Comparison of ENCODE assay signal across 1 cellular context in genomic region chr15:39591896-39592315, GRCh38.
TF ChIP-seq lines count a peak whose summit lies in the region.

No MANE protein-coding gene starts in this region.

TF ChIP-seq in GM23338, 12 proteins besides CTCF, POLR2A, EP300 and RAD21 (continued from another document):
- TF ChIP-seq, protein P1, sequence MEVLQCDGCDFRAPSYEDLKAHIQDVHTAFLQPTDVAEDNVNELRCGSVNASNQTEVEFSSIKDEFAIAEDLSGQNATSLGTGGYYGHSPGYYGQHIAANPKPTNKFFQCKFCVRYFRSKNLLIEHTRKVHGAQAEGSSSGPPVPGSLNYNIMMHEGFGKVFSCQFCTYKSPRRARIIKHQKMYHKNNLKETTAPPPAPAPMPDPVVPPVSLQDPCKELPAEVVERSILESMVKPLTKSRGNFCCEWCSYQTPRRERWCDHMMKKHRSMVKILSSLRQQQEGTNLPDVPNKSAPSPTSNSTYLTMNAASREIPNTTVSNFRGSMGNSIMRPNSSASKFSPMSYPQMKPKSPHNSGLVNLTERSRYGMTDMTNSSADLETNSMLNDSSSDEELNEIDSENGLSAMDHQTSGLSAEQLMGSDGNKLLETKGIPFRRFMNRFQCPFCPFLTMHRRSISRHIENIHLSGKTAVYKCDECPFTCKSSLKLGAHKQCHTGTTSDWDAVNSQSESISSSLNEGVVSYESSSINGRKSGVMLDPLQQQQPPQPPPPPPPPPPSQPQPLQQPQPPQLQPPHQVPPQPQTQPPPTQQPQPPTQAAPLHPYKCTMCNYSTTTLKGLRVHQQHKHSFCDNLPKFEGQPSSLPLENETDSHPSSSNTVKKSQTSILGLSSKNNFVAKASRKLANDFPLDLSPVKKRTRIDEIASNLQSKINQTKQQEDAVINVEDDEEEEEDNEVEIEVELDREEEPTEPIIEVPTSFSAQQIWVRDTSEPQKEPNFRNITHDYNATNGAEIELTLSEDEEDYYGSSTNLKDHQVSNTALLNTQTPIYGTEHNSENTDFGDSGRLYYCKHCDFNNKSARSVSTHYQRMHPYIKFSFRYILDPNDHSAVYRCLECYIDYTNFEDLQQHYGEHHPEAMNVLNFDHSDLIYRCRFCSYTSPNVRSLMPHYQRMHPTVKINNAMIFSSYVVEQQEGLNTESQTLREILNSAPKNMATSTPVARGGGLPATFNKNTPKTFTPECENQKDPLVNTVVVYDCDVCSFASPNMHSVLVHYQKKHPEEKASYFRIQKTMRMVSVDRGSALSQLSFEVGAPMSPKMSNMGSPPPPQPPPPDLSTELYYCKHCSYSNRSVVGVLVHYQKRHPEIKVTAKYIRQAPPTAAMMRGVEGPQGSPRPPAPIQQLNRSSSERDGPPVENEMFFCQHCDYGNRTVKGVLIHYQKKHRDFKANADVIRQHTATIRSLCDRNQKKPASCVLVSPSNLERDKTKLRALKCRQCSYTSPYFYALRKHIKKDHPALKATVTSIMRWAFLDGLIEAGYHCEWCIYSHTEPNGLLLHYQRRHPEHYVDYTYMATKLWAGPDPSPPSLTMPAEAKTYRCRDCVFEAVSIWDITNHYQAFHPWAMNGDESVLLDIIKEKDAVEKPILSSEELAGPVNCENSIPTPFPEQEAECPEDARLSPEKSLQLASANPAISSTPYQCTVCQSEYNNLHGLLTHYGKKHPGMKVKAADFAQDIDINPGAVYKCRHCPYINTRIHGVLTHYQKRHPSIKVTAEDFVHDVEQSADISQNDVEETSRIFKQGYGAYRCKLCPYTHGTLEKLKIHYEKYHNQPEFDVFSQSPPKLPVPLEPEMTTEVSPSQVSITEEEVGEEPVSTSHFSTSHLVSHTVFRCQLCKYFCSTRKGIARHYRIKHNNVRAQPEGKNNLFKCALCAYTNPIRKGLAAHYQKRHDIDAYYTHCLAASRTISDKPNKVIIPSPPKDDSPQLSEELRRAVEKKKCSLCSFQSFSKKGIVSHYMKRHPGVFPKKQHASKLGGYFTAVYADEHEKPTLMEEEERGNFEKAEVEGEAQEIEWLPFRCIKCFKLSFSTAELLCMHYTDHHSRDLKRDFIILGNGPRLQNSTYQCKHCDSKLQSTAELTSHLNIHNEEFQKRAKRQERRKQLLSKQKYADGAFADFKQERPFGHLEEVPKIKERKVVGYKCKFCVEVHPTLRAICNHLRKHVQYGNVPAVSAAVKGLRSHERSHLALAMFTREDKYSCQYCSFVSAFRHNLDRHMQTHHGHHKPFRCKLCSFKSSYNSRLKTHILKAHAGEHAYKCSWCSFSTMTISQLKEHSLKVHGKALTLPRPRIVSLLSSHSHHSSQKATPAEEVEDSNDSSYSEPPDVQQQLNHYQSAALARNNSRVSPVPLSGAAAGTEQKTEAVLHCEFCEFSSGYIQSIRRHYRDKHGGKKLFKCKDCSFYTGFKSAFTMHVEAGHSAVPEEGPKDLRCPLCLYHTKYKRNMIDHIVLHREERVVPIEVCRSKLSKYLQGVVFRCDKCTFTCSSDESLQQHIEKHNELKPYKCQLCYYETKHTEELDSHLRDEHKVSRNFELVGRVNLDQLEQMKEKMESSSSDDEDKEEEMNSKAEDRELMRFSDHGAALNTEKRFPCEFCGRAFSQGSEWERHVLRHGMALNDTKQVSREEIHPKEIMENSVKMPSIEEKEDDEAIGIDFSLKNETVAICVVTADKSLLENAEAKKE (CRISPR knock-in tag; IDR thresholded peaks at IDR 0.05) = no peak
- TF ChIP-seq POLR2AphosphoS5 (IDR thresholded peaks at IDR 0.05; ENCODE audit: low read depth) = no peak
- no peak for TF ChIP-seq STAT1 (IDR thresholded peaks at IDR 0.05; ENCODE audit: unreplicated experiment)
- no peak for TF ChIP-seq CREB1 (CRISPR knock-in tag; IDR thresholded peaks at IDR 0.05; ENCODE audit: low read depth)
- TF ChIP-seq ZNF331 (CRISPR knock-in tag; IDR thresholded peaks at IDR 0.05; ENCODE audit: low read depth) = no peak
TF ChIP-seq in GM23338: peak in this region for 0.
